Comparison of ENCODE assay signal across 21 cellular contexts in the genomic region with DNA sequence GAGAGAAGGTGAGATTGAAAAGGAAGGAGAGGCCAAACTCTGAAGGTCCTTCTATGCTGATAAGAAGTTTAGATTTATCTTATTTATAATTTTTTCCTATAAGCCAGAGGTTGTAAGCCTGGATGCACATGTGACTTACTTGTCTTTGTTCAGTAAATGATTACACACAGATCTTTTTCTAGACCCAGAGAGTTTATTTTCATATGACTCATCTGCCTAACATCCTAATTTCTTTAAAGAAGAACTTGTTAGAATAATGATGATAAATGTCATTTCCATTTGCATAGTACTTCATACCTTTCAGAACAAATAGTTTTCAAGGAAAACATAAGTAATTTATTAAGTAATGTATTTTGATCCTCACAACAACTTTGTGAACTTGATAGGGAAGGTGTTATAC.
DNase-seq lines count a peak whose midpoint lies in the region; ATAC-seq and TF ChIP-seq lines count a peak whose summit lies in the region.
"Had no signal": no experiment of that assay in that cellular context is flagged by ENCODE, and none has a peak within 500 bp of the region (broad histone marks: within the 10 kb centered on the region; RNA-seq: fewer than 3 reads in every experiment).

No MANE protein-coding gene starts in this region.

- H3K36me3 Mint-ChIP-seq in activated T-cell treated with anti-CD3 and anti-CD28 coated beads, Interleukin-2, amount 50 U/mL, for 4 hours (ENCODE audit: insufficient read depth): no peaks in the 10 kb centered on the region
- H3K36me3 Mint-ChIP-seq: activated naive CD4-positive, alpha-beta T cell treated with anti-CD3 and anti-CD28 coated beads, Interleukin-2, amount 50 U/mL, for 24 hours had no signal

- TF ChIP-seq CTCF in RWPE2 (IDR thresholded peaks at IDR 0.05; ENCODE audit: poor library complexity, severe bottlenecking) (no peak), fibroblast of mammary gland (conservative IDR thresholded peaks at IDR 0.05; ENCODE audit: control insufficient read depth, insufficient read depth, low read depth, low read length) (no peak), psoas muscle (IDR thresholded peaks at IDR 0.05) (no peak)

- H3K36me3 ChIP-seq in RWPE2 (ENCODE audit: low read depth): no peaks in the 10 kb centered on the region
- no peaks in the 10 kb centered on the region for H3K36me3 ChIP-seq in psoas muscle (ENCODE audit: insufficient read depth in 1 of 2, low read depth in 1 of 2)
- H3K36me3 ChIP-seq: brain microvascular endothelial cell had no signal

- intact Hi-C loops in psoas muscle (cut with DNase I): no loop called here

- 0 out of 3 replicates have a peak, but pooled peaks have one; percentile 27 for ATAC-seq in RWPE2 (ENCODE audit: low read depth)
- no peak for ATAC-seq in activated T-cell treated with anti-CD3 and anti-CD28 coated beads, Interleukin-2, amount 50 U/mL, for 4 hours
- ATAC-seq in HG02678 (IDR thresholded peaks at IDR 0.05; ENCODE audit: unreplicated experiment): no peak
- no peak for ATAC-seq in psoas muscle
- ATAC-seq in GM21528 (IDR thresholded peaks at IDR 0.05; ENCODE audit: low FRiP score, unreplicated experiment): no peak
- ATAC-seq: Right ventricle myocardium inferior had no signal

- H3K4me3 ChIP-seq in RWPE2 (ENCODE audit: severe bottlenecking) (no peak overlapping the region), fibroblast of mammary gland (ENCODE audit: control insufficient read depth, low read depth, low read length) (no peak overlapping the region), psoas muscle (no peak overlapping the region)
- H3K4me3 ChIP-seq: testis had no signal

- peaks cover 3% of the 10 kb centered on the region for H3K27me3 ChIP-seq in RWPE2 (ENCODE audit: insufficient read depth, poor library complexity, severe bottlenecking)
- H3K27me3 ChIP-seq in psoas muscle (ENCODE audit: insufficient read depth in 3 of 3, low read length in 2 of 3): no peaks in the 10 kb centered on the region
- H3K27me3 ChIP-seq: brain microvascular endothelial cell, testis had no signal

- H3K4me1 Mint-ChIP-seq in activated T-cell treated with anti-CD3 and anti-CD28 coated beads, Interleukin-2, amount 50 U/mL, for 4 hours (ENCODE audit: low read depth): no peaks in the 10 kb centered on the region
- H3K4me1 Mint-ChIP-seq: activated CD4-positive, alpha-beta memory T cell treated with anti-CD3 and anti-CD28 coated beads, Interleukin-2, amount 10 ng/mL, durations not matched to agents 7 days and 5 days; activated naive CD4-positive, alpha-beta T cell treated with anti-CD3 and anti-CD28 coated beads, Interleukin-2, amount 50 U/mL, for 24 hours had no signal

- H3K27ac ChIP-seq in RWPE2 (ENCODE audit: poor library complexity, severe bottlenecking) (no peak overlapping the region), psoas muscle (no peak overlapping the region)
- H3K27ac ChIP-seq: brain microvascular endothelial cell, testis had no signal

- H3K9me3 ChIP-seq in RWPE2 (ENCODE audit: severe bottlenecking): no peaks in the 10 kb centered on the region
- H3K9me3 ChIP-seq in psoas muscle: no peaks in the 10 kb centered on the region
- H3K9me3 ChIP-seq: testis had no signal

- no peaks in the 10 kb centered on the region for H3K27me3 Mint-ChIP-seq in activated T-cell treated with anti-CD3 and anti-CD28 coated beads, Interleukin-2, amount 50 U/mL, for 4 hours (ENCODE audit: low read depth)
- H3K27me3 Mint-ChIP-seq: activated CD4-positive, alpha-beta memory T cell treated with anti-CD3 and anti-CD28 coated beads, Interleukin-2, amount 10 ng/mL, durations not matched to agents 7 days and 5 days; activated T-cell treated with anti-CD3 and anti-CD28 coated beads, Interleukin-2, amount 50 U/mL, for 24 hours; dendritic cell treated with granulocyte-macrophage colony-stimulating factor and Interleukin-4, amounts not matched to agents 40 ng/mL and 50 ng/mL, for 4 days had no signal

- H3K9me3 Mint-ChIP-seq in activated T-cell treated with anti-CD3 and anti-CD28 coated beads, Interleukin-2, amount 50 U/mL, for 4 hours: no peaks in the 10 kb centered on the region
- H3K9me3 Mint-ChIP-seq: activated CD4-positive, alpha-beta memory T cell treated with anti-CD3 and anti-CD28 coated beads, Interleukin-2, amount 10 ng/mL, durations not matched to agents 7 days and 5 days; activated naive CD4-positive, alpha-beta T cell treated with anti-CD3 and anti-CD28 coated beads, Interleukin-2, amount 50 U/mL, for 24 hours; activated T-cell treated with anti-CD3 and anti-CD28 coated beads, Interleukin-2, amount 50 U/mL, for 24 hours had no signal

- DNase-seq in EL: peak; percentile 37
- DNase-seq in RWPE2 (ENCODE audit: low spot score): no peak
- peak; percentile 59 for DNase-seq in fibroblast of mammary gland (ENCODE audit: low read depth)
- peak; percentile 2 for DNase-seq in myocyte (ENCODE audit: low read depth)
- DNase-seq in activated T-cell treated with anti-CD3 and anti-CD28 coated beads, Interleukin-2, amount 50 U/mL, for 4 hours: no peak
- no peak for DNase-seq in psoas muscle
- DNase-seq: activated CD4-positive, alpha-beta memory T cell treated with anti-CD3 and anti-CD28 coated beads, Interleukin-2, amount 10 ng/mL, durations not matched to agents 7 days and 5 days; activated T-cell treated with anti-CD3 and anti-CD28 coated beads, Interleukin-2, amount 50 U/mL, for 24 hours; brain microvascular endothelial cell; kidney; MV-4-11; NCI-H2029 treated with DMSO at 0.1 percent for 48 hours; NCI-H446 treated with DMSO at 0.1 percent for 48 hours; stimulated activated CD4-positive, alpha-beta T cell treated with anti-CD3 and anti-CD28 coated beads, Interleukin-12 subunit alpha, Interleukin-12 subunit beta, amount 100 ng/mL, for 4 hours; T-helper 1 cell; testis had no signal

- no peak overlapping the region for H3K4me3 Mint-ChIP-seq in activated T-cell treated with anti-CD3 and anti-CD28 coated beads, Interleukin-2, amount 50 U/mL, for 4 hours
- H3K4me3 Mint-ChIP-seq: activated CD4-positive, alpha-beta memory T cell treated with anti-CD3 and anti-CD28 coated beads, Interleukin-2, amount 10 ng/mL, durations not matched to agents 7 days and 5 days; activated naive CD4-positive, alpha-beta T cell treated with anti-CD3 and anti-CD28 coated beads, Interleukin-2, amount 50 U/mL, for 24 hours; activated T-cell treated with anti-CD3 and anti-CD28 coated beads, Interleukin-2, amount 50 U/mL, for 24 hours; dendritic cell treated with granulocyte-macrophage colony-stimulating factor and Interleukin-4, amounts not matched to agents 40 ng/mL and 50 ng/mL, for 4 days had no signal

- H3K4me1 ChIP-seq in RWPE2 (ENCODE audit: insufficient read depth, poor library complexity, severe bottlenecking) (no peaks in the 10 kb centered on the region), psoas muscle (peaks cover 4% of the 10 kb centered on the region)
- H3K4me1 ChIP-seq: testis had no signal

Comparison
In these comparisons a context has a peak if more than half of its experiments do, and no peak if none do; other contexts are left out.
1. DNase-seq: peak in EL (single experiment), fibroblast of mammary gland (single experiment) and myocyte (single experiment); none in RWPE2 (single experiment), activated T-cell treated with anti-CD3 and anti-CD28 coated beads, Interleukin-2, amount 50 U/mL, for 4 hours (single experiment) and psoas muscle (0 of 2).